24 cellular contexts compared by ENCODE assay signal in genomic region chr19:57357406-57357805, GRCh38. TPM values are rescaled to one million over a fixed set of nuclear protein-coding genes. Genes with fewer than 3 reads are reported as not detected.
A peak's percentile ranks its signal among the peaks of the same experiment; 100 is the strongest.
DNase-seq lines count a peak whose midpoint lies in the region; ATAC-seq, FAIRE-seq and TF ChIP-seq lines count a peak whose summit lies in the region.
"Had no signal": no experiment of that assay in that cellular context is flagged by ENCODE, and none has a peak within 500 bp of the region (broad histone marks: within the 10 kb centered on the region; RNA-seq: fewer than 3 reads in every experiment).

No MANE protein-coding gene starts in this region.

- FAIRE-seq in K562 (lab: Jason Lieb, UNC), result no peak
- FAIRE-seq: A204.1, D721Med, GM12891, GM18507, H1 had no signal

- H3K9me3 ChIP-seq in liver (ENCODE audit: control insufficient read depth in 4 of 4, low read length in 3 of 4) (peaks cover 38 to 66% (median 64%) of the 10 kb centered on the region in 4 donors), right lobe of liver (peaks cover 0 to 13% (median 4%) of the 10 kb centered on the region in 4 donors), K562 (replicated peaks; ENCODE audit: control insufficient read depth, insufficient read depth, low read depth, low read length) (no peaks in the 10 kb centered on the region; the same call in 1 of the 2 replicates), subcutaneous abdominal adipose tissue (ENCODE audit: control insufficient read depth in 5 of 5, low read length in 5 of 5) (peaks cover 5 to 60% (median 38%) of the 10 kb centered on the region in 5 donors)
- H3K9me3 ChIP-seq: BLaER1 had no signal

- no peaks in the 10 kb centered on the region for H4K20me1 ChIP-seq in K562 (replicated peaks; ENCODE audit: control insufficient read depth, insufficient read depth, low read length)

- DNase-seq in right lobe of liver, result no peak
- no peak for DNase-seq in K562 (ENCODE audit: extremely low read depth in 1 of 4, low spot score in 3 of 4)
- no peak for DNase-seq in substantia nigra (lab: John Stamatoyannopoulos, UW)
- no peak for DNase-seq in DMS153 treated with DMSO at 0.1 percent for 48 hours (lab: John Stamatoyannopoulos, UW; ENCODE audit: unreplicated experiment)
- DNase-seq: CD4-positive, CD25-positive, alpha-beta regulatory T cell; CD8-positive, alpha-beta T cell; DMS 273 treated with DMSO at 0.1 percent for 48 hours; DMS53; DMS79 treated with DMSO at 0.1 percent for 48 hours; GF-D8; GM23248; H7; HCEC 1CT; HFFc6 had no signal

- H3K4me2 ChIP-seq in K562 (ENCODE audit: insufficient read depth, low read length), result no peak overlapping the region
- H3K4me2 ChIP-seq: BLaER1 had no signal

- no TSS peak for BruUV-seq in K562 (replicated peaks; lab: Mats Ljungman, UMichigan)

- ATAC-seq in right lobe of liver (no peak), K562 (no peak)
- ATAC-seq: CD8-positive, alpha-beta T cell had no signal

- H3K9ac ChIP-seq in liver (ENCODE audit: low read depth in 1 of 2, low read length in 2 of 2), result no peak overlapping the region
- no peak overlapping the region for H3K9ac ChIP-seq in K562 (ENCODE audit: insufficient read depth in 1 of 2, low read depth in 2 of 2, low read length in 2 of 2)
- H3K9ac ChIP-seq in subcutaneous abdominal adipose tissue (ENCODE audit: low read length in 5 of 5), result peak overlapping the region in 1 of 5 donors; percentile 69
- H3K9ac ChIP-seq: BLaER1, GM23248 had no signal

- peaks cover 2% of the 10 kb centered on the region; the same call in 2 of the 3 replicates for H3K79me2 ChIP-seq in K562 (ENCODE audit: control insufficient read depth, insufficient read depth, low read length)

- no peak for TF ChIP-seq EP300 in K562 (IDR thresholded peaks at IDR 0.05; ENCODE audit: low read length)

- no peaks in the 10 kb centered on the region for H3K27me3 ChIP-seq in liver (ENCODE audit: control insufficient read depth in 4 of 4, insufficient read depth in 4 of 4, low read length in 3 of 4)
- no peaks in the 10 kb centered on the region for H3K27me3 ChIP-seq in right lobe of liver
- no peaks in the 10 kb centered on the region for H3K27me3 ChIP-seq in K562 (ENCODE audit: control insufficient read depth in 2 of 2, insufficient read depth in 2 of 2, low read length in 2 of 2)
- H3K27me3 ChIP-seq in subcutaneous abdominal adipose tissue (ENCODE audit: control insufficient read depth in 5 of 5, insufficient read depth in 4 of 5, low read length in 5 of 5), result peaks cover 0 to 5% (median 0%) of the 10 kb centered on the region in 5 donors
- H3K27me3 ChIP-seq: BLaER1 had no signal

- TF ChIP-seq RAD21 in liver (IDR thresholded peaks at IDR 0.05) (no peak), K562 (CRISPR knock-in tag; conservative IDR thresholded peaks at IDR 0.05 in 1 of 2, IDR thresholded peaks at IDR 0.05 in 1 of 2) (no peak)

- H3K36me3 ChIP-seq in liver (ENCODE audit: control insufficient read depth in 4 of 4, insufficient read depth in 3 of 4, low read depth in 1 of 4, low read length in 3 of 4) (peaks cover 7 to 58% (median 53%) of the 10 kb centered on the region in 4 donors), right lobe of liver (peaks cover 0 to 35% (median 19%) of the 10 kb centered on the region in 4 donors), K562 (ENCODE audit: control insufficient read depth, insufficient read depth, low read length) (peaks cover 32% of the 10 kb centered on the region), subcutaneous abdominal adipose tissue (ENCODE audit: control insufficient read depth in 5 of 5, insufficient read depth in 5 of 5, low read length in 5 of 5) (peaks cover 23 to 64% (median 55%) of the 10 kb centered on the region in 5 donors)

- TF ChIP-seq CTCF in liver (IDR thresholded peaks at IDR 0.05; ENCODE audit: low read depth, low read length, missing input control) (no peak), right lobe of liver (IDR thresholded peaks at IDR 0.05) (no peak), K562 (IDR thresholded peaks at IDR 0.05 in 2 of 3, conservative IDR thresholded peaks at IDR 0.05 in 1 of 3; ENCODE audit: insufficient read depth in 2 of 3, low read depth in 1 of 3, low read length in 3 of 3) (no peak)

- CTCF ChIA-PET in K562 (lab: Yijun Ruan, JAX; ENCODE audit: low intra/inter-chr PET ratio), result no interaction called here

- H3K4me3 ChIP-seq in liver (ENCODE audit: low read depth in 1 of 3, low read length in 3 of 3), result peak overlapping the region in 2 of 3 donors; percentile 47 to 69
- H3K4me3 ChIP-seq in right lobe of liver, result no peak overlapping the region
- no peak overlapping the region for H3K4me3 ChIP-seq in K562
- peak overlapping the region in 3 of 5 donors; percentile 8 to 36 (median 9) for H3K4me3 ChIP-seq in subcutaneous abdominal adipose tissue (ENCODE audit: low read depth in 1 of 5, low read length in 5 of 5)
- H3K4me3 ChIP-seq: BLaER1, GM23248 had no signal

- no peaks in the 10 kb centered on the region for H3K9me1 ChIP-seq in K562 (ENCODE audit: control insufficient read depth, insufficient read depth, low read length)

- intact Hi-C loops in right lobe of liver (cut with DNase I), result no loop called here
- intact Hi-C loops in K562 (cut with micrococcal nuclease), result no loop called here

- H3K27ac ChIP-seq in liver (ENCODE audit: low read depth in 1 of 2, low read length in 2 of 2) (no peak overlapping the region), right lobe of liver (no peak overlapping the region), K562 (ENCODE audit: extremely low read depth, low read depth, low read length) (no peak overlapping the region), subcutaneous abdominal adipose tissue (ENCODE audit: low read depth, low read length) (no peak overlapping the region), substantia nigra (ENCODE audit: low read depth, low read length, poor library complexity, severe bottlenecking) (no peak overlapping the region)
- H3K27ac ChIP-seq: 22Rv1, BLaER1, C4-2B, GM23248 had no signal

- in situ Hi-C loops in K562 (cut with MboI), result no loop called here

- 97% methylated on average over 5 of the region's 5 CpGs for WGBS in liver
- 91% methylated on average over 5 of the region's 5 CpGs for WGBS in right lobe of liver (ENCODE audit: insufficient coverage, low coverage, low lambda C conversion rate, missing lambda C conversion rate)
- 71% methylated on average over 5 of the region's 5 CpGs for WGBS in K562 (ENCODE audit: insufficient coverage, low coverage, missing lambda C conversion rate)

- TF ChIP-seq POLR2A in right lobe of liver (IDR thresholded peaks at IDR 0.05) (no peak), K562 (conservative IDR thresholded peaks at IDR 0.05) (no peak)

- H2AFZ ChIP-seq in K562 (ENCODE audit: low read depth, low read length), result no peak overlapping the region
- H2AFZ ChIP-seq: GM23248 had no signal

- POLR2A ChIA-PET in K562 (lab: Yijun Ruan, JAX), result no interaction called here

- H3K4me1 ChIP-seq in liver (ENCODE audit: control insufficient read depth in 4 of 4, insufficient read depth in 4 of 4, low read length in 3 of 4) (peaks cover 0 to 9% (median 1%) of the 10 kb centered on the region in 4 donors), right lobe of liver (peaks cover 0 to 2% (median 0%) of the 10 kb centered on the region in 4 donors), K562 (replicated peaks in 1 of 2; ENCODE audit: control insufficient read depth in 2 of 2, insufficient read depth in 2 of 2, low read length in 2 of 2) (no peaks in the 10 kb centered on the region; a peak in 2 of 5 replicates), subcutaneous abdominal adipose tissue (ENCODE audit: control insufficient read depth in 5 of 5, insufficient read depth in 5 of 5, low read length in 5 of 5) (peaks cover 8 to 15% (median 9%) of the 10 kb centered on the region in 5 donors)

RNA-seq across cellular contexts. Expression of gene TRAPPC2B, which starts 5.9 kb away (rescaled TPM):
- total RNA-seq in liver (1 to 10 TPM; 2.8 to 6.1 TPM), right lobe of liver (10 to 100 TPM in 1 of 6 experiments, 1 to 10 TPM in 5; 1.1 to 10.8 (median 3.1) TPM), K562 (2014; rRNA removed) (2.8 and 3.4 TPM in 2 replicates), K562 (2014; rRNA removed; fragmentation: Illumina TruSeq; extraction: Trizol) (4.4 and 5.4 TPM in 2 replicates), K562 (2015; rRNA removed; fragmentation: Illumina TruSeq; extraction: Trizol) (3.3 and 3.5 TPM in 2 replicates), K562 (2021) (1.8 and 2.2 TPM in 2 replicates)
- polyA plus RNA-seq in liver (1 to 10 TPM; 3.1 to 4.2 TPM), K562 (2011; rRNA removed) (7.0 and 10.5 TPM in 2 replicates), K562 (2014; fragmentation: Illumina TruSeq; extraction: Trizol) (5.0 and 5.2 TPM in 2 replicates), K562 (2014; fragmentation: Nextera tagmentation; extraction: Ambion mirVana) (10 to 100 TPM; 13.1 to 20.4 TPM), K562 (2014; rRNA removed) (4.0 and 4.6 TPM in 2 replicates)
- 2.1 and 3.5 TPM in 2 replicates for total RNA-seq in K562 (2011; cell fraction: chromatin; rRNA removed; ENCODE audit: low replicate concordance)
- 2.2 and 3.6 TPM in 2 replicates for total RNA-seq in K562 (2011; cell fraction: nucleolus; rRNA removed)
- total RNA-seq in K562 (2011; cell fraction: nucleoplasm; rRNA removed), result 2.6 and 3.2 TPM in 2 replicates
- 8.3 and 8.7 TPM in 2 replicates for polyA plus RNA-seq in K562 (2011; cell fraction: cytosol; rRNA removed)
- polyA plus RNA-seq in K562 (2011; cell fraction: nucleus; rRNA removed), result 1.9 and 2.6 TPM in 2 replicates
- polyA plus RNA-seq in K562 (2012), result 4.1 and 6.2 TPM in 2 replicates
- polyA minus RNA-seq in K562 (2011; rRNA and poly(A)+ RNA removed), result 1.9 and 2.7 TPM in 2 replicates
- polyA minus RNA-seq in K562 (2011; cell fraction: cytosol; rRNA and poly(A)+ RNA removed), result 3.1 TPM in 1 of 2 replicates, not detected in the other
- polyA minus RNA-seq in K562 (2011; cell fraction: nucleus; rRNA and poly(A)+ RNA removed), result 0.94 and 1.3 TPM in 2 replicates

RNA-seq across cellular contexts. Expression of gene ZNF547, which starts 5.9 kb away (rescaled TPM):
- total RNA-seq in liver, result 1 to 10 TPM; 1.7 to 1.8 TPM
- polyA plus RNA-seq in liver, result under 1 TPM; 0.22 to 0.33 TPM
- total RNA-seq in right lobe of liver, result 1 to 10 TPM in 2 of 6 experiments, under 1 TPM in 4; 0.31 to 1.6 (median 0.93) TPM
- total RNA-seq in K562 (2011; cell fraction: chromatin; rRNA removed; ENCODE audit: low replicate concordance), result 2.5 and 4.6 TPM in 2 replicates
- 1.0 and 2.0 TPM in 2 replicates for total RNA-seq in K562 (2011; cell fraction: nucleolus; rRNA removed)
- 2.0 and 2.1 TPM in 2 replicates for total RNA-seq in K562 (2011; cell fraction: nucleoplasm; rRNA removed)
- 0.09 and 0.41 TPM in 2 replicates for total RNA-seq in K562 (2014; rRNA removed)
- 0.35 and 0.51 TPM in 2 replicates for total RNA-seq in K562 (2014; rRNA removed; fragmentation: Illumina TruSeq; extraction: Trizol)
- 0.30 and 0.40 TPM in 2 replicates for total RNA-seq in K562 (2015; rRNA removed; fragmentation: Illumina TruSeq; extraction: Trizol)
- total RNA-seq in K562 (2021), result 0.16 and 0.51 TPM in 2 replicates
- 0.96 and 1.0 TPM in 2 replicates for polyA plus RNA-seq in K562 (2011; rRNA removed)
- 0.24 and 0.31 TPM in 2 replicates for polyA plus RNA-seq in K562 (2011; cell fraction: cytosol; rRNA removed)
- polyA plus RNA-seq in K562 (2011; cell fraction: nucleus; rRNA removed), result 0.84 and 1.00 TPM in 2 replicates
- 0.33 and 0.36 TPM in 2 replicates for polyA plus RNA-seq in K562 (2012)
- polyA plus RNA-seq in K562 (2014; fragmentation: Illumina TruSeq; extraction: Trizol), result 0.19 and 0.37 TPM in 2 replicates
- under 1 TPM; 0.27 to 0.30 TPM for polyA plus RNA-seq in K562 (2014; fragmentation: Nextera tagmentation; extraction: Ambion mirVana)
- 0.03 and 0.07 TPM in 2 replicates for polyA plus RNA-seq in K562 (2014; rRNA removed)
- polyA minus RNA-seq in K562 (2011; rRNA and poly(A)+ RNA removed), result 0.81 and 1.1 TPM in 2 replicates
- not detected in 2 replicates for polyA minus RNA-seq in K562 (2011; cell fraction: cytosol; rRNA and poly(A)+ RNA removed)
- polyA minus RNA-seq in K562 (2011; cell fraction: nucleus; rRNA and poly(A)+ RNA removed), result 0.81 and 2.3 TPM in 2 replicates

RNA-seq across cellular contexts. Expression of gene ZNF304, which starts 6.3 kb away (rescaled TPM):
- total RNA-seq in liver (1 to 10 TPM; 3.2 to 5.6 TPM), right lobe of liver (1 to 10 TPM; 1.5 to 2.8 (median 2.1) TPM), K562 (2014; rRNA removed) (2.3 and 3.6 TPM in 2 replicates), K562 (2014; rRNA removed; fragmentation: Illumina TruSeq; extraction: Trizol) (4.5 and 5.2 TPM in 2 replicates), K562 (2015; rRNA removed; fragmentation: Illumina TruSeq; extraction: Trizol) (3.6 and 4.2 TPM in 2 replicates), K562 (2021) (3.6 and 4.2 TPM in 2 replicates)
- polyA plus RNA-seq in liver (1 to 10 TPM in 1 of 2 donors, under 1 TPM in 1; 0.90 to 1.3 TPM), K562 (2011; rRNA removed) (4.3 and 5.5 TPM in 2 replicates), K562 (2014; fragmentation: Illumina TruSeq; extraction: Trizol) (3.3 and 3.4 TPM in 2 replicates), K562 (2014; fragmentation: Nextera tagmentation; extraction: Ambion mirVana) (1 to 10 TPM in 1 of 2 experiments, under 1 TPM in 1; 0.82 to 1.0 TPM), K562 (2014; rRNA removed) (2.0 and 2.1 TPM in 2 replicates)
- total RNA-seq in K562 (2011; cell fraction: chromatin; rRNA removed; ENCODE audit: low replicate concordance), result 9.8 and 12.0 TPM in 2 replicates
- total RNA-seq in K562 (2011; cell fraction: nucleolus; rRNA removed), result 7.0 and 8.8 TPM in 2 replicates
- total RNA-seq in K562 (2011; cell fraction: nucleoplasm; rRNA removed), result 7.7 and 8.0 TPM in 2 replicates
- polyA plus RNA-seq in K562 (2011; cell fraction: cytosol; rRNA removed), result 2.3 and 3.4 TPM in 2 replicates
- polyA plus RNA-seq in K562 (2011; cell fraction: nucleus; rRNA removed), result 5.8 and 7.7 TPM in 2 replicates
- polyA plus RNA-seq in K562 (2012), result 3.2 and 3.4 TPM in 2 replicates
- polyA minus RNA-seq in K562 (2011; rRNA and poly(A)+ RNA removed), result 9.9 and 11.2 TPM in 2 replicates
- 4.1 and 4.5 TPM in 2 replicates for polyA minus RNA-seq in K562 (2011; cell fraction: cytosol; rRNA and poly(A)+ RNA removed)
- polyA minus RNA-seq in K562 (2011; cell fraction: nucleus; rRNA and poly(A)+ RNA removed), result 3.1 and 5.0 TPM in 2 replicates

RNA-seq across cellular contexts. Expression of gene ZNF548, which starts 32.2 kb away (rescaled TPM):
- total RNA-seq in liver (10 to 100 TPM in 1 of 2 donors, 1 to 10 TPM in 1; 7.3 to 13.9 TPM), right lobe of liver (1 to 10 TPM; 2.3 to 7.0 (median 4.8) TPM), K562 (2014; rRNA removed) (4.0 and 5.0 TPM in 2 replicates), K562 (2014; rRNA removed; fragmentation: Illumina TruSeq; extraction: Trizol) (5.4 and 6.0 TPM in 2 replicates), K562 (2015; rRNA removed; fragmentation: Illumina TruSeq; extraction: Trizol) (4.6 and 5.8 TPM in 2 replicates), K562 (2021) (3.8 and 4.5 TPM in 2 replicates)
- polyA plus RNA-seq in liver (1 to 10 TPM; 1.8 to 3.4 TPM), K562 (2011; rRNA removed) (6.2 and 8.7 TPM in 2 replicates), K562 (2014; fragmentation: Illumina TruSeq; extraction: Trizol) (3.0 and 3.6 TPM in 2 replicates), K562 (2014; fragmentation: Nextera tagmentation; extraction: Ambion mirVana) (1 to 10 TPM; 1.5 to 2.7 TPM), K562 (2014; rRNA removed) (3.2 and 5.0 TPM in 2 replicates)
- total RNA-seq in K562 (2011; cell fraction: chromatin; rRNA removed; ENCODE audit: low replicate concordance), result 18.0 and 22.2 TPM in 2 replicates
- 12.4 and 12.5 TPM in 2 replicates for total RNA-seq in K562 (2011; cell fraction: nucleolus; rRNA removed)
- 15.3 and 21.1 TPM in 2 replicates for total RNA-seq in K562 (2011; cell fraction: nucleoplasm; rRNA removed)
- polyA plus RNA-seq in K562 (2011; cell fraction: cytosol; rRNA removed), result 5.3 TPM in 2 replicates
- polyA plus RNA-seq in K562 (2011; cell fraction: nucleus; rRNA removed), result 8.8 and 12.6 TPM in 2 replicates
- 3.4 and 5.0 TPM in 2 replicates for polyA plus RNA-seq in K562 (2012)
- polyA minus RNA-seq in K562 (2011; rRNA and poly(A)+ RNA removed), result 11.9 and 13.2 TPM in 2 replicates
- polyA minus RNA-seq in K562 (2011; cell fraction: cytosol; rRNA and poly(A)+ RNA removed), result 2.9 and 3.1 TPM in 2 replicates
- 7.1 and 10.1 TPM in 2 replicates for polyA minus RNA-seq in K562 (2011; cell fraction: nucleus; rRNA and poly(A)+ RNA removed)

RNA-seq across cellular contexts. Expression of gene ZNF543, which starts 37.1 kb away (rescaled TPM):
- total RNA-seq in liver (1 to 10 TPM; 3.8 to 8.4 TPM), right lobe of liver (1 to 10 TPM; 1.9 to 2.7 (median 2.4) TPM), K562 (2014; rRNA removed) (2.4 and 3.0 TPM in 2 replicates), K562 (2014; rRNA removed; fragmentation: Illumina TruSeq; extraction: Trizol) (5.5 and 6.7 TPM in 2 replicates), K562 (2015; rRNA removed; fragmentation: Illumina TruSeq; extraction: Trizol) (3.8 and 4.5 TPM in 2 replicates), K562 (2021) (3.8 and 4.7 TPM in 2 replicates)
- polyA plus RNA-seq in liver (under 1 TPM; 0.38 to 0.58 TPM), K562 (2011; rRNA removed) (1.9 and 2.4 TPM in 2 replicates), K562 (2014; fragmentation: Illumina TruSeq; extraction: Trizol) (1.1 and 1.2 TPM in 2 replicates), K562 (2014; fragmentation: Nextera tagmentation; extraction: Ambion mirVana) (under 1 TPM; 0.14 to 0.46 TPM), K562 (2014; rRNA removed) (1.5 and 1.6 TPM in 2 replicates)
- 16.2 and 18.3 TPM in 2 replicates for total RNA-seq in K562 (2011; cell fraction: chromatin; rRNA removed; ENCODE audit: low replicate concordance)
- total RNA-seq in K562 (2011; cell fraction: nucleolus; rRNA removed), result 13.3 and 18.2 TPM in 2 replicates
- 10.3 and 12.8 TPM in 2 replicates for total RNA-seq in K562 (2011; cell fraction: nucleoplasm; rRNA removed)
- polyA plus RNA-seq in K562 (2011; cell fraction: cytosol; rRNA removed), result 1.1 and 1.2 TPM in 2 replicates
- 1.7 and 2.0 TPM in 2 replicates for polyA plus RNA-seq in K562 (2011; cell fraction: nucleus; rRNA removed)
- polyA plus RNA-seq in K562 (2012), result 0.89 and 0.91 TPM in 2 replicates
- polyA minus RNA-seq in K562 (2011; rRNA and poly(A)+ RNA removed), result 10.5 and 10.9 TPM in 2 replicates
- polyA minus RNA-seq in K562 (2011; cell fraction: cytosol; rRNA and poly(A)+ RNA removed), result 2.2 and 4.7 TPM in 2 replicates
- polyA minus RNA-seq in K562 (2011; cell fraction: nucleus; rRNA and poly(A)+ RNA removed), result 3.6 and 6.1 TPM in 2 replicates

Comparison
In these comparisons a context has a peak if more than half of its experiments do, and no peak if none do; other contexts are left out.
1. H3K4me3 ChIP-seq: peak in liver (2 of 3) and subcutaneous abdominal adipose tissue (3 of 5); none in right lobe of liver (0 of 3) and K562 (single experiment).